11 cellular contexts compared by ENCODE assay signal in genomic region chr2:168454737-168455691, GRCh38. TPM values are rescaled to one million over a fixed set of nuclear protein-coding genes. Genes with fewer than 3 reads are reported as not detected.
DNase-seq lines count a peak whose midpoint lies in the region; ATAC-seq, FAIRE-seq and TF ChIP-seq lines count a peak whose summit lies in the region.
"Had no signal": no experiment of that assay in that cellular context is flagged by ENCODE, and none has a peak within 500 bp of the region (broad histone marks: within the 10 kb centered on the region; RNA-seq: fewer than 3 reads in every experiment).

No MANE protein-coding gene starts in this region.

- in situ Hi-C loops in GM12878 (cut with MboI), result no loop called here

- SMC1A ChIA-PET in GM12878 (lab: Charles Lee; ENCODE audit: uncharacterized antibody, unreplicated experiment), result no interaction called here

- H3K27ac ChIP-seq in HEK293 (ENCODE audit: extremely low read depth, low read depth, low read length) (no peak overlapping the region; the same call in 1 of the 2 replicates), GM12878 (ENCODE audit: control insufficient read depth, insufficient read depth) (no peak overlapping the region; the same call in 1 of the 2 replicates), mesodermal cell (ENCODE audit: low read depth, low read length, severe bottlenecking) (no peak overlapping the region)

- H3K4me3 ChIP-seq in AG04449 (ENCODE audit: low read depth, low read length) (peak overlapping the region; percentile 96), HEK293 (ENCODE audit: low read depth, low read length) (peak overlapping the region; percentile 94; the same call in 1 of the 2 replicates), GM12878 (peak overlapping the region; percentile 79; the same call in 1 of the 2 replicates), mesodermal cell (ENCODE audit: extremely low read depth, insufficient read depth, low read length, poor library complexity, severe bottlenecking) (peak overlapping the region; percentile 77)

- no peak overlapping the region for H3K27ac Mint-ChIP-seq in stimulated activated memory B cell treated with anti-CD40 and anti-IgM and Interleukin-4, amounts not matched to agents 10 μg/mL and 1 μg/mL and 100 μg/mL, for 72 hours

- RAD21 ChIA-PET in GM12878 (lab: Charles Lee; ENCODE audit: unreplicated experiment), result interaction anchor here (0.5 to 1.3 kb wide), 2 partner anchors 35 to 213 kb away, joined by 4 to 7 read pairs; no protein-coding TSS in a partner anchor

- H3K79me2 ChIP-seq in GM12878 (ENCODE audit: control insufficient read depth, insufficient read depth, low read length), result peaks cover 39% of the 10 kb centered on the region

- POLR2A ChIA-PET in AG04449 (lab: Yijun Ruan, JAX) (no interaction called here), HEK293 (lab: Yijun Ruan, JAX) (no interaction called here), GM12878 (lab: Charles Lee) (no interaction called here)

- no peak for TF ChIP-seq POLR2A in GM12878 (IDR thresholded peaks at IDR 0.05; ENCODE audit: low read depth, low read length)

- H3K4me1 ChIP-seq in HEK293 (ENCODE audit: control insufficient read depth, insufficient read depth, low read length), result no peaks in the 10 kb centered on the region
- peaks cover 8% of the 10 kb centered on the region for H3K4me1 ChIP-seq in GM12878 (ENCODE audit: control insufficient read depth, insufficient read depth, low read length)
- no peaks in the 10 kb centered on the region for H3K4me1 ChIP-seq in mesodermal cell (ENCODE audit: control insufficient read depth, insufficient read depth, low read length, poor library complexity, severe bottlenecking)

- peak overlapping the region; percentile 91; the same call in 1 of the 2 replicates for H3K9ac ChIP-seq in GM12878 (ENCODE audit: control insufficient read depth, insufficient read depth, low read length)

- H3K36me3 ChIP-seq in HEK293 (ENCODE audit: control insufficient read depth in 2 of 2, insufficient read depth in 1 of 2, low read length in 2 of 2) (no peaks in the 10 kb centered on the region), GM12878 (ENCODE audit: control insufficient read depth in 2 of 2, insufficient read depth in 2 of 2, low read length in 1 of 2) (no peaks in the 10 kb centered on the region), mesodermal cell (ENCODE audit: control insufficient read depth, insufficient read depth, low read length) (no peaks in the 10 kb centered on the region)
- H3K36me3 ChIP-seq: HAP-1 had no signal

- TSS peak; percentile 81 for BruUV-seq in GM12878 (replicated peaks; lab: Mats Ljungman, UMichigan)

- intact Hi-C loops in GM12878 (cut with micrococcal nuclease; ENCODE audit: unreplicated experiment), result loop anchor here (5.0 kb wide), 2 partner anchors 77 to 97 kb away; no protein-coding TSS in a partner anchor

- no peaks in the 10 kb centered on the region for H3K9me3 Mint-ChIP-seq in stimulated activated memory B cell treated with anti-CD40 and anti-IgM and Interleukin-4, amounts not matched to agents 10 μg/mL and 1 μg/mL and 100 μg/mL, for 72 hours
- H3K9me3 Mint-ChIP-seq: activated B cell treated with CpG ODN at 0.5 μM for 24 hours; stimulated activated naive CD8-positive, alpha-beta T cell treated with anti-CD3 and anti-CD28 coated beads, Interleukin-15, Interleukin-2, amounts not matched to agents 100 ng/mL and 50 ng/mL, for 24 hours had no signal

- peak overlapping the region; percentile 43 for H3K4me2 ChIP-seq in GM12878 (ENCODE audit: control insufficient read depth, insufficient read depth)

- H2AFZ ChIP-seq in GM12878 (ENCODE audit: control insufficient read depth, low read depth, low read length), result peak overlapping the region; percentile 76; the same call in 1 of the 2 replicates

- no peaks in the 10 kb centered on the region for H3K27me3 ChIP-seq in GM12878 (replicated peaks in 1 of 2; ENCODE audit: control insufficient read depth in 2 of 2, insufficient read depth in 2 of 2, low read length in 1 of 2)

- no peak for TF ChIP-seq RAD21 in GM12878 (IDR thresholded peaks at IDR 0.05; ENCODE audit: insufficient read depth, low read depth, low read length)

- 82% methylated on average over 7 of the region's 7 CpGs for WGBS in GM12878 (ENCODE audit: insufficient coverage, insufficient replicate concordance, low lambda C conversion rate, missing lambda C conversion rate)
- 87 to 90% methylated on average over 3 of the region's 7 CpGs for WGBS in mesodermal cell (ENCODE audit: insufficient coverage in 2 of 2), 2 experiments

- no peak for TF ChIP-seq EP300 in GM12878 (IDR thresholded peaks at IDR 0.05; ENCODE audit: borderline replicate concordance in 1 of 2, control insufficient read depth in 1 of 2, low read depth in 2 of 2, low read length in 2 of 2)

- H3K4me1 Mint-ChIP-seq in stimulated activated memory B cell treated with anti-CD40 and anti-IgM and Interleukin-4, amounts not matched to agents 10 μg/mL and 1 μg/mL and 100 μg/mL, for 72 hours, result no peaks in the 10 kb centered on the region

- DNase-seq in AG04449 (ENCODE audit: low read depth, low spot score) (no peak), GM12878 (ENCODE audit: low read depth, low spot score) (no peak), amniotic stem cell (lab: John Stamatoyannopoulos, UW) (no peak), HTR-8/SVneo (ENCODE audit: insufficient read length, low spot score) (no peak)

- FAIRE-seq in GM12878 (lab: Jason Lieb, UNC) (no peak), HTR-8/SVneo (lab: Jason Lieb, UNC) (no peak)

- no peaks in the 10 kb centered on the region for H3K27me3 Mint-ChIP-seq in stimulated activated memory B cell treated with anti-CD40 and anti-IgM and Interleukin-4, amounts not matched to agents 10 μg/mL and 1 μg/mL and 100 μg/mL, for 72 hours
- H3K27me3 Mint-ChIP-seq: activated B cell treated with CpG ODN at 0.5 μM for 24 hours; stimulated activated naive CD8-positive, alpha-beta T cell treated with anti-CD3 and anti-CD28 coated beads, Interleukin-15, Interleukin-2, amounts not matched to agents 100 ng/mL and 50 ng/mL, for 24 hours had no signal

- H3K9me3 ChIP-seq in HEK293 (ENCODE audit: control insufficient read depth, insufficient read depth, low read depth, low read length) (no peaks in the 10 kb centered on the region), GM12878 (replicated peaks; ENCODE audit: control insufficient read depth, insufficient read depth, low read length) (no peaks in the 10 kb centered on the region; the same call in 2 of the 3 replicates), mesodermal cell (ENCODE audit: control insufficient read depth, low read length) (peaks cover 4% of the 10 kb centered on the region)
- H3K9me3 ChIP-seq: HAP-1 had no signal

- no peak overlapping the region for H3K4me3 Mint-ChIP-seq in stimulated activated memory B cell treated with anti-CD40 and anti-IgM and Interleukin-4, amounts not matched to agents 10 μg/mL and 1 μg/mL and 100 μg/mL, for 72 hours
- H3K4me3 Mint-ChIP-seq: activated B cell treated with CpG ODN at 0.5 μM for 24 hours had no signal

- CTCF ChIA-PET in AG04449 (lab: Yijun Ruan, JAX) (interaction anchor here (1.6 kb wide), 1 partner anchor 231 kb away, joined by 3 read pairs; no protein-coding TSS in a partner anchor), HEK293 (lab: Yijun Ruan, JAX) (interaction anchor here (0.6 kb wide), 1 partner anchor 466 kb away, joined by 3 read pairs; no protein-coding TSS in a partner anchor), GM12878 (lab: Yijun Ruan, JAX) (interaction anchor here (0.5 kb wide), 1 partner anchor 321 kb away, joined by 3 read pairs; no protein-coding TSS in a partner anchor)

- no peak for TF ChIP-seq CTCF in AG04449 (IDR thresholded peaks at IDR 0.05; ENCODE audit: insufficient read depth, low read length, missing control alignments)
- TF ChIP-seq CTCF in HEK293 (tag by site-specific recombination; IDR thresholded peaks at IDR 0.05), result no peak
- TF ChIP-seq CTCF in GM12878 (IDR thresholded peaks at IDR 0.05 in 2 of 3, conservative IDR thresholded peaks at IDR 0.05 in 1 of 3; ENCODE audit: control insufficient read depth in 2 of 3, extremely low read depth in 1 of 3, insufficient read depth in 1 of 3, low read depth in 3 of 3, low read length in 3 of 3), result no peak

- no peaks in the 10 kb centered on the region for H4K20me1 ChIP-seq in GM12878 (ENCODE audit: control insufficient read depth, insufficient read depth)

- no peaks in the 10 kb centered on the region for H3K36me3 Mint-ChIP-seq in stimulated activated memory B cell treated with anti-CD40 and anti-IgM and Interleukin-4, amounts not matched to agents 10 μg/mL and 1 μg/mL and 100 μg/mL, for 72 hours

- ATAC-seq in GM12878 (no peak), GM18907 (IDR thresholded peaks at IDR 0.05; ENCODE audit: unreplicated experiment) (no peak)
- ATAC-seq in stimulated activated memory B cell treated with anti-CD40 and anti-IgM and Interleukin-4, amounts not matched to agents 10 μg/mL and 1 μg/mL and 100 μg/mL, for 72 hours, result no peak

TF ChIP-seq in HEK293, 187 proteins besides CTCF, POLR2A, EP300 and RAD21 (continues in another document):
- peak; percentile 59; the same call in 1 of the 2 replicates for TF ChIP-seq PRDM1 (tag by site-specific recombination; IDR thresholded peaks at IDR 0.05)

TF ChIP-seq in GM12878, 131 proteins besides CTCF, POLR2A, EP300 and RAD21 (continues in another document):
- no peak for TF ChIP-seq FOXK2 (IDR thresholded peaks at IDR 0.05)

RNA-seq across cellular contexts. Expression of gene CERS6, which starts 1.1 kb away (rescaled TPM):
- total RNA-seq in GM12878 (2013; cell fraction: nucleolus; rRNA removed), result 29.6 and 30.4 TPM in 2 replicates
- total RNA-seq in GM12878 (2014; rRNA removed) (20.4 and 22.2 TPM in 2 replicates), GM12878 (2014; rRNA removed; fragmentation: Illumina TruSeq; extraction: Trizol) (17.6 TPM in 2 replicates), GM12878 (2021) (15.3 and 17.0 TPM in 2 replicates)
- 6.0 TPM for polyA plus RNA-seq in GM12878 (2011; ENCODE audit: low read depth)
- polyA plus RNA-seq in GM12878 (2011; rRNA removed) (12.0 and 17.6 TPM in 2 replicates), GM12878 (2014; fragmentation: Illumina TruSeq; extraction: Trizol) (19.6 and 24.1 TPM in 2 replicates), GM12878 (2014; fragmentation: Nextera tagmentation; extraction: Ambion mirVana) (1 to 10 TPM; 1.3 to 2.5 TPM), GM12878 (2014; rRNA removed) (8.8 and 9.4 TPM in 2 replicates), GM12878 (2016; fragmentation: Nextera tagmentation; extraction: Ambion mirVana) (10 to 100 TPM in 1 of 2 experiments, 1 to 10 TPM in 1; 6.2 to 16.1 TPM)
- 6.1 and 8.2 TPM in 2 replicates for polyA plus RNA-seq in GM12878 (2011; cell fraction: cytosol; rRNA removed)
- 8.5 and 10.0 TPM in 2 replicates for polyA plus RNA-seq in GM12878 (2011; cell fraction: nucleus; rRNA removed)
- 12.5 and 13.9 TPM in 2 replicates for polyA plus RNA-seq in GM12878 (2012)
- polyA minus RNA-seq in GM12878 (2011; rRNA and poly(A)+ RNA removed), result 18.6 and 19.1 TPM in 2 replicates
- polyA minus RNA-seq in GM12878 (2011; cell fraction: cytosol; rRNA and poly(A)+ RNA removed), result 6.7 and 8.8 TPM in 2 replicates
- 10.8 and 16.3 TPM in 2 replicates for polyA minus RNA-seq in GM12878 (2011; cell fraction: nucleus; rRNA and poly(A)+ RNA removed)
- polyA plus RNA-seq in mesodermal cell (2013, experiment 1 of 2), result 23.7 TPM
- 24.6 TPM for polyA plus RNA-seq in mesodermal cell (2013, experiment 2 of 2)
